ENCODE assay signal across 7 cellular contexts in genomic region chr13:110711778-110712070, GRCh38. TPM values are rescaled to one million over a fixed set of nuclear protein-coding genes. Genes with fewer than 3 reads are reported as not detected.
A peak's percentile ranks its signal among the peaks of the same experiment; 100 is the strongest.
DNase-seq lines count a peak whose midpoint lies in the region; ATAC-seq and TF ChIP-seq lines count a peak whose summit lies in the region.

No MANE protein-coding gene starts in this region.

- intact Hi-C loops in dorsolateral prefrontal cortex (cut with DNase I) = loop anchor here (2.0 to 10.0 kb wide), 6 partner anchors 67 to 503 kb away; partner anchors contain the start of genes ANKRD10 (in 1 of the 2) and NAXD (in 1 of the 2)
- intact Hi-C loops in naive thymus-derived CD4-positive, alpha-beta T cell (cut with micrococcal nuclease) = loop anchor here (1.0 to 10.0 kb wide), 4 partner anchors 95 to 1797 kb away; no protein-coding TSS in a partner anchor

- no peak for ATAC-seq in naive thymus-derived CD4-positive, alpha-beta T cell
- ATAC-seq in GM19463 (IDR thresholded peaks at IDR 0.05; ENCODE audit: unreplicated experiment) (no peak), HG03196 (IDR thresholded peaks at IDR 0.05; ENCODE audit: unreplicated experiment) (no peak)

- peaks cover 0 to 12% (median 0%) of the 10 kb centered on the region in 11 donors for H3K9me3 Mint-ChIP-seq in naive thymus-derived CD4-positive, alpha-beta T cell

- H3K27ac Mint-ChIP-seq in naive thymus-derived CD4-positive, alpha-beta T cell = peak overlapping the region; percentile 85 to 99 (median 97)

- TF ChIP-seq CTCF in GM12864 (IDR thresholded peaks at IDR 0.05; ENCODE audit: low read depth, low read length, missing control alignments) (no peak), dorsolateral prefrontal cortex (IDR thresholded peaks at IDR 0.05 in 54 of 56, conservative IDR thresholded peaks at IDR 0.05 in 2 of 56; ENCODE audit: low read depth in 1 of 56, partially characterized antibody in 56 of 56) (no peak)

- H3K9me3 ChIP-seq in naive thymus-derived CD4-positive, alpha-beta T cell (ENCODE audit: control insufficient read depth in 2 of 3, low read length in 3 of 3) = no peaks in the 10 kb centered on the region

- H3K4me1 Mint-ChIP-seq in naive thymus-derived CD4-positive, alpha-beta T cell = peaks cover 11 to 28% (median 22%) of the 10 kb centered on the region in 7 donors

- H3K4me3 ChIP-seq in GM12864 (ENCODE audit: low read depth, low read length) = peak overlapping the region; percentile 99
- H3K4me3 ChIP-seq in dorsolateral prefrontal cortex = peak overlapping the region; percentile 76 to 100 (median 98)
- H3K4me3 ChIP-seq in naive thymus-derived CD4-positive, alpha-beta T cell (ENCODE audit: low read length) = peak overlapping the region; percentile 100

- POLR2A ChIA-PET in naive thymus-derived CD4-positive, alpha-beta T cell (lab: Charles Lee) = interaction anchor here (0.6 to 2.4 kb wide), 6 partner anchors 10 to 203 kb away, joined by 3 to 23 read pairs (median 4); partner anchors contain the start of gene ANKRD10

- H3K27me3 Mint-ChIP-seq in naive thymus-derived CD4-positive, alpha-beta T cell = peaks cover 0 to 7% (median 0%) of the 10 kb centered on the region in 5 donors

- no peaks in the 10 kb centered on the region for H3K36me3 Mint-ChIP-seq in naive thymus-derived CD4-positive, alpha-beta T cell

- CTCF ChIA-PET in naive thymus-derived CD4-positive, alpha-beta T cell (lab: Charles Lee) = interaction anchor here (0.6 kb wide), 1 partner anchor 24 kb away, joined by 3 read pairs; no protein-coding TSS in a partner anchor

- DNase-seq in GM12864 (ENCODE audit: low read depth) (no peak), NCI-H526 treated with DMSO at 0.1 percent for 48 hours (lab: John Stamatoyannopoulos, UW) (peak; percentile 51), dorsolateral prefrontal cortex (no peak), SW 1271 (lab: John Stamatoyannopoulos, UW) (no peak)
- DNase-seq in naive thymus-derived CD4-positive, alpha-beta T cell = no peak

- no peaks in the 10 kb centered on the region for H3K27me3 ChIP-seq in dorsolateral prefrontal cortex
- H3K27me3 ChIP-seq in naive thymus-derived CD4-positive, alpha-beta T cell (ENCODE audit: control insufficient read depth in 2 of 2, insufficient read depth in 2 of 2, low read length in 2 of 2) = no peaks in the 10 kb centered on the region

- H3K36me3 ChIP-seq in naive thymus-derived CD4-positive, alpha-beta T cell (ENCODE audit: control insufficient read depth in 2 of 3, insufficient read depth in 3 of 3, low read length in 3 of 3) = peaks cover 0 to 19% (median 0%) of the 10 kb centered on the region in 3 experiments

- H3K27ac ChIP-seq in dorsolateral prefrontal cortex = peak overlapping the region; percentile 63 to 100 (median 99)
- H3K27ac ChIP-seq in naive thymus-derived CD4-positive, alpha-beta T cell (ENCODE audit: low read depth, low read length) = peak overlapping the region; percentile 92

- peaks cover under 1 to 13% of the 10 kb centered on the region in 2 donors for H3K4me1 ChIP-seq in naive thymus-derived CD4-positive, alpha-beta T cell (ENCODE audit: control insufficient read depth in 2 of 2, insufficient read depth in 2 of 2, low read length in 2 of 2)

- H3K4me3 Mint-ChIP-seq in naive thymus-derived CD4-positive, alpha-beta T cell = peak overlapping the region; percentile 92 to 99 (median 96)

RNA-seq across cellular contexts. Expression of gene ING1, which starts 1.8 kb away (rescaled TPM):
- total RNA-seq in dorsolateral prefrontal cortex = 10 to 100 TPM; 10.1 to 22.6 (median 16.2) TPM
- 10 to 100 TPM; 14.4 to 33.8 (median 21.8) TPM for total RNA-seq in naive thymus-derived CD4-positive, alpha-beta T cell
- 10 to 100 TPM in 1 of 2 donors, 1 to 10 TPM in 1; 9.1 to 22.2 TPM for polyA plus RNA-seq in naive thymus-derived CD4-positive, alpha-beta T cell

RNA-seq across cellular contexts. Expression of gene CARS2, which starts 5.8 kb away (rescaled TPM):
- 10 to 100 TPM; 36.3 to 70.5 (median 53.2) TPM for total RNA-seq in dorsolateral prefrontal cortex
- total RNA-seq in naive thymus-derived CD4-positive, alpha-beta T cell = 100 to 1,000 TPM in 2 of 5 experiments, 10 to 100 TPM in 3; 73.1 to 106 (median 89.7) TPM
- 10 to 100 TPM; 28.6 to 43.1 TPM for polyA plus RNA-seq in naive thymus-derived CD4-positive, alpha-beta T cell
